1 cellular context compared by ENCODE assay signal in genomic region chr6:28104392-28105250, GRCh38.
TF ChIP-seq lines count a peak whose summit lies in the region.

No MANE protein-coding gene starts in this region.

TF ChIP-seq in WTC11, 78 proteins besides CTCF, POLR2A, EP300 and RAD21 (continued from another document):
- TF ChIP-seq, protein P1, sequence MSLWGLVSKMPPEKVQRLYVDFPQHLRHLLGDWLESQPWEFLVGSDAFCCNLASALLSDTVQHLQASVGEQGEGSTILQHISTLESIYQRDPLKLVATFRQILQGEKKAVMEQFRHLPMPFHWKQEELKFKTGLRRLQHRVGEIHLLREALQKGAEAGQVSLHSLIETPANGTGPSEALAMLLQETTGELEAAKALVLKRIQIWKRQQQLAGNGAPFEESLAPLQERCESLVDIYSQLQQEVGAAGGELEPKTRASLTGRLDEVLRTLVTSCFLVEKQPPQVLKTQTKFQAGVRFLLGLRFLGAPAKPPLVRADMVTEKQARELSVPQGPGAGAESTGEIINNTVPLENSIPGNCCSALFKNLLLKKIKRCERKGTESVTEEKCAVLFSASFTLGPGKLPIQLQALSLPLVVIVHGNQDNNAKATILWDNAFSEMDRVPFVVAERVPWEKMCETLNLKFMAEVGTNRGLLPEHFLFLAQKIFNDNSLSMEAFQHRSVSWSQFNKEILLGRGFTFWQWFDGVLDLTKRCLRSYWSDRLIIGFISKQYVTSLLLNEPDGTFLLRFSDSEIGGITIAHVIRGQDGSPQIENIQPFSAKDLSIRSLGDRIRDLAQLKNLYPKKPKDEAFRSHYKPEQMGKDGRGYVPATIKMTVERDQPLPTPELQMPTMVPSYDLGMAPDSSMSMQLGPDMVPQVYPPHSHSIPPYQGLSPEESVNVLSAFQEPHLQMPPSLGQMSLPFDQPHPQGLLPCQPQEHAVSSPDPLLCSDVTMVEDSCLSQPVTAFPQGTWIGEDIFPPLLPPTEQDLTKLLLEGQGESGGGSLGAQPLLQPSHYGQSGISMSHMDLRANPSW (CRISPR knock-in tag; conservative IDR thresholded peaks at IDR 0.05; ENCODE audit: low read depth): no peak
- TF ChIP-seq ETV6 (CRISPR knock-in tag; IDR thresholded peaks at IDR 0.05) (peak; percentile 83), ZNF121 (CRISPR knock-in tag; IDR thresholded peaks at IDR 0.05) (peak; percentile 63; the same call in 1 of the 2 replicates), ZNF396 (CRISPR knock-in tag; IDR thresholded peaks at IDR 0.05; ENCODE audit: borderline replicate concordance) (no peak), ESRRA (CRISPR knock-in tag; IDR thresholded peaks at IDR 0.05; ENCODE audit: borderline replicate concordance) (0 out of 2 replicates have a peak, but pooled peaks have one; percentile 20), CREB1 (CRISPR knock-in tag; IDR thresholded peaks at IDR 0.05) (no peak), OVOL2 (CRISPR knock-in tag; IDR thresholded peaks at IDR 0.05; ENCODE audit: borderline replicate concordance) (no peak), NFYB (CRISPR knock-in tag; conservative IDR thresholded peaks at IDR 0.05; ENCODE audit: low read depth) (peak; percentile 21; the same call in 1 of the 2 replicates), MXD4 (CRISPR knock-in tag; IDR thresholded peaks at IDR 0.05; ENCODE audit: borderline replicate concordance) (no peak), FOXP1 (CRISPR knock-in tag; IDR thresholded peaks at IDR 0.05; ENCODE audit: borderline replicate concordance) (peak; percentile 89; the same call in 1 of the 2 replicates), NR1H2 (CRISPR knock-in tag; IDR thresholded peaks at IDR 0.05) (no peak)
- TF ChIP-seq, protein P2, sequence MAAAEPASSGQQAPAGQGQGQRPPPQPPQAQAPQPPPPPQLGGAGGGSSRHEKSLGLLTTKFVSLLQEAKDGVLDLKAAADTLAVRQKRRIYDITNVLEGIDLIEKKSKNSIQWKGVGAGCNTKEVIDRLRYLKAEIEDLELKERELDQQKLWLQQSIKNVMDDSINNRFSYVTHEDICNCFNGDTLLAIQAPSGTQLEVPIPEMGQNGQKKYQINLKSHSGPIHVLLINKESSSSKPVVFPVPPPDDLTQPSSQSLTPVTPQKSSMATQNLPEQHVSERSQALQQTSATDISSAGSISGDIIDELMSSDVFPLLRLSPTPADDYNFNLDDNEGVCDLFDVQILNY (CRISPR knock-in tag; IDR thresholded peaks at IDR 0.05): peak; percentile 52
- TF ChIP-seq, protein P3, sequence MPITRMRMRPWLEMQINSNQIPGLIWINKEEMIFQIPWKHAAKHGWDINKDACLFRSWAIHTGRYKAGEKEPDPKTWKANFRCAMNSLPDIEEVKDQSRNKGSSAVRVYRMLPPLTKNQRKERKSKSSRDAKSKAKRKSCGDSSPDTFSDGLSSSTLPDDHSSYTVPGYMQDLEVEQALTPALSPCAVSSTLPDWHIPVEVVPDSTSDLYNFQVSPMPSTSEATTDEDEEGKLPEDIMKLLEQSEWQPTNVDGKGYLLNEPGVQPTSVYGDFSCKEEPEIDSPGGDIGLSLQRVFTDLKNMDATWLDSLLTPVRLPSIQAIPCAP (CRISPR knock-in tag; IDR thresholded peaks at IDR 0.05): peak; percentile 65; the same call in 1 of the 2 replicates
- TF ChIP-seq, protein P4, sequence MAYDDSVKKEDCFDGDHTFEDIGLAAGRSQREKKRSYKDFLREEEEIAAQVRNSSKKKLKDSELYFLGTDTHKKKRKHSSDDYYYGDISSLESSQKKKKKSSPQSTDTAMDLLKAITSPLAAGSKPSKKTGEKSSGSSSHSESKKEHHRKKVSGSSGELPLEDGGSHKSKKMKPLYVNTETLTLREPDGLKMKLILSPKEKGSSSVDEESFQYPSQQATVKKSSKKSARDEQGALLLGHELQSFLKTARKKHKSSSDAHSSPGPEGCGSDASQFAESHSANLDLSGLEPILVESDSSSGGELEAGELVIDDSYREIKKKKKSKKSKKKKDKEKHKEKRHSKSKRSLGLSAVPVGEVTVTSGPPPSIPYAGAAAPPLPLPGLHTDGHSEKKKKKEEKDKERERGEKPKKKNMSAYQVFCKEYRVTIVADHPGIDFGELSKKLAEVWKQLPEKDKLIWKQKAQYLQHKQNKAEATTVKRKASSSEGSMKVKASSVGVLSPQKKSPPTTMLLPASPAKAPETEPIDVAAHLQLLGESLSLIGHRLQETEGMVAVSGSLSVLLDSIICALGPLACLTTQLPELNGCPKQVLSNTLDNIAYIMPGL (CRISPR knock-in tag; IDR thresholded peaks at IDR 0.05): peak; percentile 89
